ENCODE assay signal across 22 cellular contexts in the genomic region with DNA sequence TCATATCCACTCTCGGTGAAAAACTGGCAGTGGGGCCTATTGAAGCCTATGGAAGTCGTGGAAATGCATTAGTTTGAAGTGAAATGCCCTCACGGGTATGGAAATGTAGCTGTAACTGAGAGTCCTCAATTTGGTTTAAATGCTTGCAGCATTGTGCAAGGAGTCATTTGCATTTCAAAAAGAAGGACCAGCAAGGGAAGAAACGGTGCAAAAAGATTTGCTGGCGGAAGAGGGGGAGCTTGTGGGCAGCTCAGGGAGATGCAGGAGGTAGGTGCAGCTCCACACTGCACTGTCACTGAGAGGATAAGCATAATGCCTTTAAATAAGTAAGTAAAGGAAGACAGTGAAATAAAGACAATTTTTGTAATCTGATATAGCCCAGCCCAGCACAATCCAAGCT.
DNase-seq lines count a peak whose midpoint lies in the region; ATAC-seq and TF ChIP-seq lines count a peak whose summit lies in the region.
"Had no signal": no experiment of that assay in that cellular context is flagged by ENCODE, and none has a peak within 500 bp of the region (broad histone marks: within the 10 kb centered on the region; RNA-seq: fewer than 3 reads in every experiment).

No MANE protein-coding gene starts in this region.

- H3K9me3 ChIP-seq in AG04450 (ENCODE audit: control insufficient read depth, insufficient read depth, low read length) (no peaks in the 10 kb centered on the region), adipocyte (ENCODE audit: control insufficient read depth, low read length) (peaks cover 3% of the 10 kb centered on the region), upper lobe of left lung (peaks cover 0 to 2% (median 0%) of the 10 kb centered on the region in 4 donors)
- H3K9me3 ChIP-seq: Caco-2 had no signal

- H3K9ac ChIP-seq in adipocyte (ENCODE audit: low read length): peak overlapping the region; percentile 63
- H3K9ac ChIP-seq: BLaER1 treated with 17β-estradiol and CSF1 and Interleukin-3, amounts not matched to agents 10 nM and 100 nM had no signal

- H3K27me3 ChIP-seq in AG04450 (ENCODE audit: control insufficient read depth, insufficient read depth, low read length) (no peaks in the 10 kb centered on the region), adipocyte (replicated peaks; ENCODE audit: control insufficient read depth, insufficient read depth, low read length) (peaks cover 3% of the 10 kb centered on the region), upper lobe of left lung (no peaks in the 10 kb centered on the region)
- H3K27me3 ChIP-seq: BLaER1 treated with 17β-estradiol and CSF1 and Interleukin-3, amounts not matched to agents 10 nM and 100 nM had no signal

- H3K27ac ChIP-seq in AG04450 (ENCODE audit: low read depth, low read length): peak overlapping the region; percentile 31
- no peak overlapping the region for H3K27ac ChIP-seq in upper lobe of left lung
- H3K27ac ChIP-seq: 22Rv1; BLaER1 treated with 17β-estradiol and CSF1 and Interleukin-3, amounts not matched to agents 10 nM and 100 nM; RWPE1 had no signal

- peak overlapping the region; percentile 65; the same call in 1 of the 2 replicates for H3K27ac Mint-ChIP-seq in HFFc6
- H3K27ac Mint-ChIP-seq: CD4-positive, alpha-beta memory T cell had no signal

- H3K36me3 ChIP-seq in adipocyte (ENCODE audit: control insufficient read depth, insufficient read depth, low read length, severe bottlenecking) (no peaks in the 10 kb centered on the region), upper lobe of left lung (no peaks in the 10 kb centered on the region)
- H3K36me3 ChIP-seq: BLaER1 treated with 17β-estradiol and CSF1 and Interleukin-3, amounts not matched to agents 10 nM and 100 nM had no signal

- no peak for TF ChIP-seq POLR2A in upper lobe of left lung (IDR thresholded peaks at IDR 0.05)

- 57 to 90% methylated on average over 5 of the region's 5 CpGs for WGBS in upper lobe of left lung, 2 donors

- no peak overlapping the region for H3K4me3 Mint-ChIP-seq in HFFc6
- H3K4me3 Mint-ChIP-seq: CD4-positive, alpha-beta memory T cell had no signal

- TF ChIP-seq CTCF in AG04450 (IDR thresholded peaks at IDR 0.05; ENCODE audit: low read depth, low read length) (no peak), HFFc6 (IDR thresholded peaks at IDR 0.05) (no peak), upper lobe of left lung (IDR thresholded peaks at IDR 0.05) (no peak)

- no peak for ATAC-seq in HG02840 (IDR thresholded peaks at IDR 0.05; ENCODE audit: low FRiP score, unreplicated experiment)
- no peak for ATAC-seq in upper lobe of left lung (ENCODE audit: low FRiP score in 2 of 2)
- no peak for ATAC-seq in HG03521 (IDR thresholded peaks at IDR 0.05; ENCODE audit: unreplicated experiment)

- peaks cover 4% of the 10 kb centered on the region for H3K9me3 Mint-ChIP-seq in HFFc6

- H3K4me3 ChIP-seq in AG04450 (ENCODE audit: low read depth, low read length) (no peak overlapping the region), adipocyte (ENCODE audit: low read length) (no peak overlapping the region), upper lobe of left lung (no peak overlapping the region)
- H3K4me3 ChIP-seq: BLaER1 treated with 17β-estradiol and CSF1 and Interleukin-3, amounts not matched to agents 10 nM and 100 nM had no signal

- H3K27me3 Mint-ChIP-seq in HFFc6 (ENCODE audit: insufficient read depth): no peaks in the 10 kb centered on the region
- H3K27me3 Mint-ChIP-seq: CD4-positive, alpha-beta memory T cell had no signal

- TF ChIP-seq EP300 in upper lobe of left lung (IDR thresholded peaks at IDR 0.05): no peak

- 0 out of 2 replicates have a peak, but pooled peaks cover 4% of the 10 kb centered on the region for H3K36me3 Mint-ChIP-seq in HFFc6 (ENCODE audit: low read depth)

- POLR2A ChIA-PET in AG04450 (lab: Yijun Ruan, JAX): no interaction called here

- CTCF ChIA-PET in AG04450 (lab: Charles Lee): no interaction called here

- peaks cover 43% of the 10 kb centered on the region for H3K4me1 Mint-ChIP-seq in HFFc6 (ENCODE audit: low read depth)
- H3K4me1 Mint-ChIP-seq: CD4-positive, alpha-beta memory T cell had no signal

- DNase-seq in AG04450 (ENCODE audit: low read depth, low spot score) (no peak), HFFc6 (no peak), adipocyte (ENCODE audit: low read depth) (no peak), iPS DF 4.7 (ENCODE audit: extremely low read depth, low spot score) (peak; percentile 2), upper lobe of left lung (no peak)
- no peak for DNase-seq in activated CD8-positive, alpha-beta memory T cell treated with anti-CD3 and anti-CD28 coated beads for 24 hours
- DNase-seq: ACHN; Caco-2; CD4-positive, alpha-beta memory T cell; DMS 273 treated with DMSO at 0.1 percent for 48 hours; DMS79 treated with DMSO at 0.1 percent for 48 hours; NCI-H1105 treated with DMSO at 0.1 percent for 48 hours; NCI-H1694; NCI-H2081; NCI-H446; NCI-H526; SHP77 treated with DMSO at 0.1 percent for 48 hours had no signal

- H3K4me1 ChIP-seq in adipocyte (ENCODE audit: control insufficient read depth, insufficient read depth, low read length): peaks cover 19% of the 10 kb centered on the region
- no peaks in the 10 kb centered on the region for H3K4me1 ChIP-seq in upper lobe of left lung
- H3K4me1 ChIP-seq: BLaER1 treated with 17β-estradiol and CSF1 and Interleukin-3, amounts not matched to agents 10 nM and 100 nM; Caco-2 had no signal
